Comparison of ENCODE assay signal across 8 cellular contexts in the genomic region with DNA sequence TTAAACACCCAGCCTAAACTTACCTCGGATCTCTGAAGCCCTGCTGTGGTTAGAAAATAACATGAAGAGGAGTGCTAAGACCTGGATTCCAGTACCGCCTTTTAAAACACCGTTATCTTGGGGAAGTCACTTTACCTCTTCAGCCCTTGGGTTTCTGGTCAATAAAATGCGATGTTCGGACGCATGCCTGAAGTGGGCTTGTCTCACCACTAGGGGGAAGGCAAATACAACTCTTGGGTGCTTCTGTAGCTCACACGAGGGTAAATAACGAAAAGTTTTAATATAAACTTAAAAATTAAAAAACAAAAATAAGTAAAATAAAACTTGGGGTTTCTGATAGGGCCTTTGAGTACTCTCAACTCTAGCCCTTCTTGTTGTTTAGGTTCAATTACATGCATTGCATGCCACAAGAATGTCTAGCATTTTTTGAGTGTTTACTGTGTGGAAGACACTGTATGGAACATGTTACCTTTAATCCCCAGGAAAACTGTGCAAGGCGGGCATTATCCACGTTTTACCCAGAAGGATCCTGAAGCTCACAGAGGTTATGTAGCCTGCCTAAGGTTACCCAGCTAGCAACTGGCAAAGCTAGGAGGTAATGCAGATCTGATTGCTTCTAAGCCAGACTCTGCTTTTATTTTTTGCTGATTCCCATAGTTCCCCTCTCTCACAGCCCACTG.
DNase-seq lines count a peak whose midpoint lies in the region; ATAC-seq, FAIRE-seq and TF ChIP-seq lines count a peak whose summit lies in the region.

No MANE protein-coding gene starts in this region.

- H3K27ac Mint-ChIP-seq in activated CD4-positive, alpha-beta T cell treated with anti-CD3 and anti-CD28 coated beads, Interleukin-2, amount 10 ng/mL, durations not matched to agents 7 days and 5 days = peak overlapping the region; percentile 28

- ATAC-seq in HG03196 (IDR thresholded peaks at IDR 0.05; ENCODE audit: unreplicated experiment) (peak; percentile 91), lung (ENCODE audit: insufficient read depth, low FRiP score) (no peak)

- H3K9me3 ChIP-seq in lung (ENCODE audit: control insufficient read depth in 2 of 2, insufficient read depth in 1 of 2, low read length in 1 of 2) = no peaks in the 10 kb centered on the region

- CTCF ChIA-PET in activated CD4-positive, alpha-beta T cell treated with anti-CD3 and anti-CD28 coated beads, Interleukin-2, amount 10 ng/mL, durations not matched to agents 7 days and 5 days (lab: Charles Lee) = interaction anchor here (0.5 to 1.2 kb wide), 4 partner anchors 16 to 181 kb away, joined by 3 to 4 read pairs (median 4); no protein-coding TSS in a partner anchor

- no peaks in the 10 kb centered on the region for H3K9me3 Mint-ChIP-seq in activated CD4-positive, alpha-beta T cell treated with anti-CD3 and anti-CD28 coated beads, Interleukin-2, amount 10 ng/mL, durations not matched to agents 7 days and 5 days

- POLR2A ChIA-PET in activated CD4-positive, alpha-beta T cell treated with anti-CD3 and anti-CD28 coated beads, Interleukin-2, amount 10 ng/mL, durations not matched to agents 7 days and 5 days (lab: Charles Lee) = no interaction called here

- no peaks in the 10 kb centered on the region for H3K27me3 ChIP-seq in lung (ENCODE audit: control insufficient read depth, insufficient read depth)

- TF ChIP-seq CTCF in lung (IDR thresholded peaks at IDR 0.05; ENCODE audit: control extremely low read depth, extremely low read depth) = peak; percentile 88

- no peaks in the 10 kb centered on the region for H3K36me3 ChIP-seq in lung (ENCODE audit: control insufficient read depth in 2 of 2, insufficient read depth in 2 of 2, low read length in 2 of 2)

- H3K4me1 Mint-ChIP-seq in activated CD4-positive, alpha-beta T cell treated with anti-CD3 and anti-CD28 coated beads, Interleukin-2, amount 10 ng/mL, durations not matched to agents 7 days and 5 days = peaks cover 19% of the 10 kb centered on the region

- no peak overlapping the region for H3K4me3 ChIP-seq in lung

- no peak overlapping the region for H3K4me3 Mint-ChIP-seq in activated CD4-positive, alpha-beta T cell treated with anti-CD3 and anti-CD28 coated beads, Interleukin-2, amount 10 ng/mL, durations not matched to agents 7 days and 5 days

- peaks cover 2% of the 10 kb centered on the region for H3K27me3 Mint-ChIP-seq in activated CD4-positive, alpha-beta T cell treated with anti-CD3 and anti-CD28 coated beads, Interleukin-2, amount 10 ng/mL, durations not matched to agents 7 days and 5 days

- WGBS in lung, 2 donors = 7 to 11% methylated on average over 10 of the region's 10 CpGs

- peaks cover 0 to 1% of the 10 kb centered on the region in 2 donors for H3K4me1 ChIP-seq in lung (ENCODE audit: control insufficient read depth in 2 of 2, insufficient read depth in 2 of 2, low read length in 2 of 2)

- FAIRE-seq in GM19239 (lab: Jason Lieb, UNC) = no peak

- H3K27ac ChIP-seq in lung (ENCODE audit: low read depth in 1 of 2, low read length in 1 of 2) = no peak overlapping the region

- no peaks in the 10 kb centered on the region for H3K36me3 Mint-ChIP-seq in activated CD4-positive, alpha-beta T cell treated with anti-CD3 and anti-CD28 coated beads, Interleukin-2, amount 10 ng/mL, durations not matched to agents 7 days and 5 days (ENCODE audit: low read depth)

- DNase-seq in CD1c-positive myeloid dendritic cell (ENCODE audit: extremely low spot score) (peak; percentile 75), GM19239 (ENCODE audit: insufficient read length, low spot score) (peak; percentile 17), NCI-H510A (lab: John Stamatoyannopoulos, UW) (peak; percentile 6), dermis microvascular lymphatic vessel endothelial cell (ENCODE audit: low read depth in 2 of 2) (peak; percentile 44 to 70), lung (ENCODE audit: low spot score) (peak; percentile 53)
- peak; percentile 63 for DNase-seq in activated CD4-positive, alpha-beta T cell treated with anti-CD3 and anti-CD28 coated beads, Interleukin-2, amount 10 ng/mL, durations not matched to agents 7 days and 5 days
- DNase-seq in stimulated activated CD8-positive, alpha-beta memory T cell treated with anti-CD3 and anti-CD28 coated beads, Interleukin-15, amount 100 ng/mL, for 1 hour (ENCODE audit: low read depth) = peak; percentile 15

Comparison
In these comparisons a context has a peak if more than half of its experiments do, and no peak if none do; other contexts are left out.
1. DNase-seq: peak in every context shown above with its lines; median percentile 75 in CD1c-positive myeloid dendritic cell; 63 in activated CD4-positive, alpha-beta T cell treated with anti-CD3 and anti-CD28 coated beads, Interleukin-2, amount 10 ng/mL, durations not matched to agents 7 days and 5 days; 57 in dermis microvascular lymphatic vessel endothelial cell; 53 in lung; 17 in GM19239; 15 in stimulated activated CD8-positive, alpha-beta memory T cell treated with anti-CD3 and anti-CD28 coated beads, Interleukin-15, amount 100 ng/mL, for 1 hour; 6 in NCI-H510A.